In the genomic region with DNA sequence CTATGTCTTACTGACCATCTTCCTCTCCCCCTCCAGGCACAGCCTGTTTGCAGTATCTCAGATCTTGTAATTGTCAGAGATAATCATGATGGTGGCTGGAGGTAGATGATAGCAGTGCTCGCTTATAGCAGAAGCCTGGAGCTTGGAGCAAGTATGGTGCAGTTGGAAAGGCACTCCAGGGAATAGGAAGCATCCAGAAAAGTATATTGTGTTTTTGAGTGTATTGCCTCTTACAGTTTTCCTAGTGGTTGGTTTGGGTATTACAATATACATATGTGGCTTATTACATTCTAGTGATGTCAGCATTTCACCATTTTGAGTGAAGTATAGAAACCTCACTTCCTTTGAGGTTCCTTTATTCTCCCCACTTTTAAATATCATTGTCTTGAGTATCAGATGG, we compare ENCODE assay signal across 1 cellular context.
TF ChIP-seq lines count a peak whose summit lies in the region.

No MANE protein-coding gene starts in this region.

TF ChIP-seq in HCT116, 20 proteins besides CTCF, POLR2A, EP300 and RAD21 (continued from another document):
- no peak for TF ChIP-seq ATF3 (IDR thresholded peaks at IDR 0.05)
- TF ChIP-seq SIN3A (IDR thresholded peaks at IDR 0.05; ENCODE audit: low read depth): no peak
- no peak for TF ChIP-seq ELF1 (IDR thresholded peaks at IDR 0.05; ENCODE audit: borderline replicate concordance, low read depth)
- TF ChIP-seq POLR2AphosphoS5 (IDR thresholded peaks at IDR 0.05; ENCODE audit: low read depth, low read length): no peak
